ENCODE assay signal across 23 cellular contexts in genomic region chr4:110877728-110878382, GRCh38.
"Had no signal": no experiment of that assay in that cellular context is flagged by ENCODE, and none has a peak within 500 bp of the region (broad histone marks: within the 10 kb centered on the region; RNA-seq: fewer than 3 reads in every experiment).

No MANE protein-coding gene starts in this region.

- H3K4me1 ChIP-seq: neural progenitor cell, pancreas, prostate gland, right lobe of liver, stomach had no signal

- H3K9ac ChIP-seq: neural progenitor cell had no signal

- H3K27me3 Mint-ChIP-seq: central memory CD8-positive, alpha-beta T cell had no signal

- DNase-seq: cortex of kidney; dorsolateral prefrontal cortex; effector CD8-positive, alpha-beta T cell; immature natural killer cell; left cardiac atrium; left ventricle myocardium superior; mesendoderm; natural killer cell; nucleus accumbens; pancreas; retina; right lobe of liver; stimulated activated CD4-positive, alpha-beta T cell treated with anti-CD3 and anti-CD28 coated beads, Interleukin-12 subunit alpha, Interleukin-12 subunit beta, amount 100 ng/mL, for 4 hours; stimulated activated naive CD4-positive, alpha-beta T cell; stomach; substantia nigra; transverse colon had no signal

- H3K4me3 Mint-ChIP-seq: central memory CD8-positive, alpha-beta T cell; immature natural killer cell; natural killer cell; neural progenitor cell had no signal

- H3K4me3 ChIP-seq: dorsolateral prefrontal cortex, lung, neural progenitor cell, pancreas, prostate gland, right lobe of liver, stomach, thoracic aorta, transverse colon had no signal

- H3K27ac ChIP-seq: dorsolateral prefrontal cortex, neural progenitor cell, pancreas, prostate gland, right lobe of liver, stomach, thoracic aorta, transverse colon had no signal

- ATAC-seq: left cardiac atrium, left ventricle myocardium superior, natural killer cell, pancreas, right lobe of liver had no signal

- H3K4me1 Mint-ChIP-seq: central memory CD8-positive, alpha-beta T cell; immature natural killer cell; natural killer cell; neural progenitor cell had no signal

- H3K36me3 Mint-ChIP-seq: neural progenitor cell had no signal

- H3K27me3 ChIP-seq: neural progenitor cell, pancreas, right lobe of liver, stomach, transverse colon had no signal

- H3K36me3 ChIP-seq: neural progenitor cell, pancreas, prostate gland, right lobe of liver, stomach, thoracic aorta, transverse colon had no signal

- H3K27ac Mint-ChIP-seq: immature natural killer cell, natural killer cell, neural progenitor cell had no signal

- H2AFZ ChIP-seq: neural progenitor cell had no signal

- H3K4me2 ChIP-seq: neural progenitor cell had no signal

- H3K9me3 ChIP-seq: pancreas, prostate gland, right lobe of liver, stomach, thoracic aorta, transverse colon had no signal

- FAIRE-seq: keratinocyte had no signal
